ENCODE assay signal across 12 cellular contexts in genomic region chr6:121354764-121355163, GRCh38. TPM values are rescaled to one million over a fixed set of nuclear protein-coding genes. Genes with fewer than 3 reads are reported as not detected.
DNase-seq lines count a peak whose midpoint lies in the region; ATAC-seq, FAIRE-seq and TF ChIP-seq lines count a peak whose summit lies in the region.
"Had no signal": no experiment of that assay in that cellular context is flagged by ENCODE, and none has a peak within 500 bp of the region (broad histone marks: within the 10 kb centered on the region; RNA-seq: fewer than 3 reads in every experiment).

No MANE protein-coding gene starts in this region.

- H2BK120ac ChIP-seq in H1 (replicated peaks; ENCODE audit: low read depth, low read length), result no peak overlapping the region

- WGBS in H1 (ENCODE audit: extremely low coverage in 1 of 2, insufficient coverage in 1 of 2, insufficient read length in 1 of 2, insufficient replicate concordance in 2 of 2, low coverage in 1 of 2, low lambda C conversion rate in 2 of 2, missing lambda C conversion rate in 1 of 2), 2 experiments, result 69% methylated on average over 7 of the region's 7 CpGs; no CpG with 5 or more reads in 1 of the 2 experiments
- WGBS in small intestine, 3 donors, result 29 to 64% (median 51%) methylated on average over 7 of the region's 7 CpGs

- H2BK20ac ChIP-seq in H1 (ENCODE audit: low read length), result no peak overlapping the region

- H3K56ac ChIP-seq in H1 (replicated peaks; ENCODE audit: insufficient read length, low read depth, low read length), result no peak overlapping the region

- no peak overlapping the region for H2AK5ac ChIP-seq in H1 (ENCODE audit: low read depth, low read length)

- H4K91ac ChIP-seq in H1 (replicated peaks; ENCODE audit: insufficient read length, low read length), result no peak overlapping the region

- TF ChIP-seq EP300 in H1 (IDR thresholded peaks at IDR 0.05; ENCODE audit: borderline replicate concordance in 1 of 2, low read depth in 2 of 2, low read length in 2 of 2), result no peak

- H3K27ac ChIP-seq in OCI-LY1 (ENCODE audit: low read depth, low read length, poor library complexity, severe bottlenecking), result no peak overlapping the region
- no peak overlapping the region for H3K27ac ChIP-seq in H1 (ENCODE audit: low read depth, low read length)
- H3K27ac ChIP-seq in small intestine (ENCODE audit: low read depth in 1 of 2, low read length in 1 of 2), result no peak overlapping the region
- H3K27ac ChIP-seq in left lung, result no peak overlapping the region

- H4K20me1 ChIP-seq in OCI-LY1 (ENCODE audit: insufficient read depth, low read length), result no peaks in the 10 kb centered on the region
- no peaks in the 10 kb centered on the region for H4K20me1 ChIP-seq in H1 (replicated peaks in 1 of 2; ENCODE audit: control insufficient read depth in 1 of 2, insufficient read depth in 2 of 2, low read length in 2 of 2)

- H3K9me3 ChIP-seq in OCI-LY1 (ENCODE audit: low read length), result no peaks in the 10 kb centered on the region
- H3K9me3 ChIP-seq in H1 (ENCODE audit: insufficient read depth in 2 of 2, low read depth in 1 of 2, low read length in 1 of 2), result no peaks in the 10 kb centered on the region
- no peaks in the 10 kb centered on the region for H3K9me3 ChIP-seq in small intestine (ENCODE audit: control insufficient read depth, low read depth)
- H3K9me3 ChIP-seq in left lung, result no peaks in the 10 kb centered on the region
- H3K9me3 ChIP-seq: mucosa of descending colon had no signal

- H2BK12ac ChIP-seq in H1 (ENCODE audit: low read depth, low read length), result no peak overlapping the region

- H3K9me2 ChIP-seq in OCI-LY1 (ENCODE audit: low read depth, low read length), result no peaks in the 10 kb centered on the region

- FAIRE-seq in H1 (lab: Jason Lieb, UNC), result no peak
- FAIRE-seq in small intestine (lab: Jason Lieb, UNC), result no peak

- H4K5ac ChIP-seq in H1 (ENCODE audit: insufficient read length, low read depth, low read length), result no peak overlapping the region

- H3K4me1 ChIP-seq in OCI-LY1 (ENCODE audit: insufficient read depth, low read length, severe bottlenecking) (no peaks in the 10 kb centered on the region), H1 (replicated peaks in 1 of 4; ENCODE audit: control insufficient read depth in 3 of 4, insufficient read depth in 4 of 4, low read length in 3 of 4) (no peaks in the 10 kb centered on the region), small intestine (ENCODE audit: control insufficient read depth in 2 of 2, insufficient read depth in 1 of 2, low read depth in 1 of 2, low read length in 1 of 2) (no peaks in the 10 kb centered on the region), left lung (no peaks in the 10 kb centered on the region)

- intact Hi-C loops in left lung (cut with DNase I), result no loop called here

- H3K4me2 ChIP-seq in OCI-LY1 (ENCODE audit: low read length) (no peak overlapping the region), H1 (ENCODE audit: insufficient read depth in 1 of 2, low read depth in 2 of 2, low read length in 2 of 2) (no peak overlapping the region)

- POLR2A ChIA-PET in H1 (lab: Charles Lee; ENCODE audit: partially characterized antibody), result interaction anchor here (0.5 kb wide), 1 partner anchor 23 kb away, joined by 3 read pairs; no protein-coding TSS in a partner anchor

- peak; percentile 30 to 31; a peak in 3 of 4 replicates for TF ChIP-seq RAD21 in H1 (IDR thresholded peaks at IDR 0.05 in 1 of 2, conservative IDR thresholded peaks at IDR 0.05 in 1 of 2; ENCODE audit: low read depth in 2 of 2, low read length in 2 of 2)

- CTCF ChIA-PET in H1 (lab: Charles Lee; ENCODE audit: partially characterized antibody), result interaction anchor here (0.6 to 2.4 kb wide), 13 partner anchors 11 to 846 kb away, joined by 3 to 12 read pairs (median 3); no protein-coding TSS in a partner anchor

- no peak overlapping the region for H3K4ac ChIP-seq in H1 (replicated peaks; ENCODE audit: insufficient read length, low read depth, low read length)

- H2AFZ ChIP-seq in OCI-LY1 (ENCODE audit: low read length) (no peak overlapping the region), H1 (ENCODE audit: low read length) (no peak overlapping the region)

- TF ChIP-seq POLR2A in H1 (IDR thresholded peaks at IDR 0.05; ENCODE audit: control extremely low read depth in 1 of 2, low read depth in 2 of 2, low read length in 2 of 2), result no peak

- no peaks in the 10 kb centered on the region for H3K27me3 ChIP-seq in OCI-LY1 (ENCODE audit: insufficient read depth, low read length)
- H3K27me3 ChIP-seq in H1 (replicated peaks in 1 of 4; ENCODE audit: control insufficient read depth in 3 of 4, extremely low read depth in 1 of 4, insufficient read depth in 3 of 4, low read length in 3 of 4), result no peaks in the 10 kb centered on the region
- no peaks in the 10 kb centered on the region for H3K27me3 ChIP-seq in small intestine (ENCODE audit: control insufficient read depth in 2 of 2, insufficient read depth in 2 of 2, low read length in 2 of 2)
- peaks cover 0 to 14% of the 10 kb centered on the region in 2 donors for H3K27me3 ChIP-seq in left lung

- ATAC-seq in GM19328 (IDR thresholded peaks at IDR 0.05; ENCODE audit: unreplicated experiment) (no peak), left lung (no peak)
- ATAC-seq: mucosa of descending colon, T-helper 17 cell had no signal

- no peak overlapping the region for H3K4me3 ChIP-seq in OCI-LY1 (ENCODE audit: low read depth, low read length, poor library complexity, severe bottlenecking)
- H3K4me3 ChIP-seq in H1 (ENCODE audit: extremely low read depth in 1 of 4, insufficient read depth in 2 of 4, low read depth in 3 of 4, low read length in 4 of 4), result no peak overlapping the region
- no peak overlapping the region for H3K4me3 ChIP-seq in small intestine (ENCODE audit: low read depth in 1 of 2, low read length in 2 of 2)
- H3K4me3 ChIP-seq in left lung, result no peak overlapping the region
- H3K4me3 ChIP-seq: mucosa of descending colon had no signal

- no peak overlapping the region for H2BK5ac ChIP-seq in H1 (ENCODE audit: low read depth, low read length)

- H3K9ac ChIP-seq in OCI-LY1 (ENCODE audit: low read length), result no peak overlapping the region
- H3K9ac ChIP-seq in H1 (replicated peaks in 1 of 4; ENCODE audit: extremely low read depth in 1 of 4, low read depth in 3 of 4, low read length in 3 of 4), result no peak overlapping the region

- H3K18ac ChIP-seq in H1 (ENCODE audit: extremely low read depth, low read length), result no peak overlapping the region

- no peak overlapping the region; the same call in 1 of the 2 replicates for H4K8ac ChIP-seq in H1 (ENCODE audit: extremely low read depth, insufficient read depth, low read length)

- no peak overlapping the region for H3K23ac ChIP-seq in H1 (ENCODE audit: insufficient read length)

- H3K14ac ChIP-seq in H1 (ENCODE audit: insufficient read length), result no peak overlapping the region

- no peaks in the 10 kb centered on the region for H3F3A ChIP-seq in OCI-LY1 (ENCODE audit: insufficient read depth, low read length)

- H3K79me1 ChIP-seq in H1 (ENCODE audit: low read depth, low read length), result no peaks in the 10 kb centered on the region

- peak; percentile 4 for DNase-seq in DMS53 (lab: John Stamatoyannopoulos, UW)
- DNase-seq in DMS53 treated with DMSO at 0.1 percent for 48 hours (lab: John Stamatoyannopoulos, UW; ENCODE audit: unreplicated experiment), result no peak
- no peak for DNase-seq in H1 (ENCODE audit: low read depth in 1 of 2, low spot score in 2 of 2)
- DNase-seq in small intestine, result peak; percentile 32
- no peak for DNase-seq in epidermal melanocyte (ENCODE audit: insufficient read length, low spot score)
- DNase-seq in left lung, result no peak
- DNase-seq: caudate nucleus, NCI-H446, T-helper 17 cell had no signal

- peak; percentile 44 for TF ChIP-seq CTCF in OCI-LY1 (IDR thresholded peaks at IDR 0.05; ENCODE audit: low read length)
- peak; percentile 28 to 48 (median 40); a peak in 3 of 4 replicates for TF ChIP-seq CTCF in H1 (IDR thresholded peaks at IDR 0.05; ENCODE audit: control extremely low read depth in 1 of 3, insufficient read depth in 1 of 3, low read depth in 1 of 3, low read length in 3 of 3)
- no peak for TF ChIP-seq CTCF in left lung (IDR thresholded peaks at IDR 0.05)

- no peaks in the 10 kb centered on the region for H3K23me2 ChIP-seq in H1 (ENCODE audit: low read depth, low read length)

- H3K36me3 ChIP-seq in OCI-LY1 (ENCODE audit: insufficient read depth, low read length) (no peaks in the 10 kb centered on the region), H1 (ENCODE audit: control insufficient read depth in 2 of 4, insufficient read depth in 4 of 4, low read length in 3 of 4) (no peaks in the 10 kb centered on the region), small intestine (ENCODE audit: control insufficient read depth in 2 of 2, insufficient read depth in 2 of 2, low read length in 2 of 2) (no peaks in the 10 kb centered on the region), left lung (no peaks in the 10 kb centered on the region)

- no peak overlapping the region for H2BK15ac ChIP-seq in H1 (ENCODE audit: low read length)

- H3K79me2 ChIP-seq in OCI-LY1 (ENCODE audit: insufficient read depth, low read length), result no peaks in the 10 kb centered on the region
- no peaks in the 10 kb centered on the region for H3K79me2 ChIP-seq in H1 (ENCODE audit: control insufficient read depth in 1 of 2, insufficient read depth in 2 of 2, low read length in 2 of 2)

TF ChIP-seq in H1, 55 proteins besides CTCF, POLR2A, EP300 and RAD21 (continues in another document):
- TF ChIP-seq, protein P1, sequence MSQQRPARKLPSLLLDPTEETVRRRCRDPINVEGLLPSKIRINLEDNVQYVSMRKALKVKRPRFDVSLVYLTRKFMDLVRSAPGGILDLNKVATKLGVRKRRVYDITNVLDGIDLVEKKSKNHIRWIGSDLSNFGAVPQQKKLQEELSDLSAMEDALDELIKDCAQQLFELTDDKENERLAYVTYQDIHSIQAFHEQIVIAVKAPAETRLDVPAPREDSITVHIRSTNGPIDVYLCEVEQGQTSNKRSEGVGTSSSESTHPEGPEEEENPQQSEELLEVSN (IDR thresholded peaks at IDR 0.05), result no peak
- TF ChIP-seq TBP (IDR thresholded peaks at IDR 0.05; ENCODE audit: low read depth, low read length) (no peak), RNF2 (IDR thresholded peaks at IDR 0.05; ENCODE audit: borderline replicate concordance, low read depth, low read length, missing control alignments, poor library complexity, severe bottlenecking) (no peak), SUZ12 (IDR thresholded peaks at IDR 0.05; ENCODE audit: low read length) (no peak), SRF (IDR thresholded peaks at IDR 0.05; ENCODE audit: low read depth, low read length) (no peak)

RNA-seq across cellular contexts. Expression of gene TBC1D32, which starts 20.5 kb away (rescaled TPM):
- 5.3 and 6.4 TPM in 2 replicates for total RNA-seq in H1 (2021; fragmentation: NEBNext Ultra II Directional; extraction: Animal tissue kit (Norgen Biotek cat#: 25700))
- polyA plus RNA-seq in H1 (2011; rRNA removed) (1.6 and 7.1 TPM in 2 replicates), small intestine (1 to 10 TPM; 1.4 to 2.0 (median 1.7) TPM)
- polyA plus RNA-seq in H1 (2011; cell fraction: cytosol; rRNA removed), result 4.8 TPM
- 4.0 TPM for polyA plus RNA-seq in H1 (2011; cell fraction: nucleus; rRNA removed)
- 2.1 to 3.1 TPM (median 2.7 TPM) in 4 replicates for polyA plus RNA-seq in H1 (2012, experiment 1 of 2)
- polyA plus RNA-seq in H1 (2012, experiment 2 of 2), result 0.35 TPM
- 4.3 TPM for polyA plus RNA-seq in H1 (2013, experiment 1 of 2)
- polyA plus RNA-seq in H1 (2013, experiment 2 of 2), result 4.1 TPM
- polyA minus RNA-seq in H1 (2011; rRNA and poly(A)+ RNA removed), result 7.9 and 12.1 TPM in 2 replicates
- 4.3 TPM for polyA minus RNA-seq in H1 (2011; cell fraction: cytosol; rRNA and poly(A)+ RNA removed)
- polyA minus RNA-seq in H1 (2011; cell fraction: nucleus; rRNA and poly(A)+ RNA removed), result 24.1 TPM
- 1 to 10 TPM; 6.6 to 7.7 TPM for total RNA-seq in left lung

Comparison
In these comparisons a context has a peak if more than half of its experiments do, and no peak if none do; other contexts are left out.
1. DNase-seq: peak in DMS53 (single experiment) and small intestine (single experiment); none in DMS53 treated with DMSO at 0.1 percent for 48 hours (single experiment), H1 (0 of 2), epidermal melanocyte (single experiment) and left lung (0 of 2).
2. CTCF ChIP-seq: peak in OCI-LY1 (single experiment) and H1 (3 of 3); none in left lung (0 of 2).